Comparison of ENCODE assay signal across 14 cellular contexts in genomic region chr13:44048326-44048725, GRCh38.
DNase-seq lines count a peak whose midpoint lies in the region; ATAC-seq, FAIRE-seq and TF ChIP-seq lines count a peak whose summit lies in the region.
"Had no signal": no experiment of that assay in that cellular context is flagged by ENCODE, and none has a peak within 500 bp of the region (broad histone marks: within the 10 kb centered on the region; RNA-seq: fewer than 3 reads in every experiment).

No MANE protein-coding gene starts in this region.

- WGBS in small intestine, 3 donors = 58 to 90% (median 73%) methylated on average over 3 of the region's 3 CpGs
- WGBS in neuronal stem cell (ENCODE audit: extremely low coverage in 2 of 2, insufficient read length in 2 of 2, insufficient replicate concordance in 1 of 2), 2 donors = no CpG with 5 or more reads among the region's 3 CpGs

- H2AK5ac ChIP-seq in neuronal stem cell (ENCODE audit: low read depth, low read length) = no peak overlapping the region

- peaks cover 26% of the 10 kb centered on the region for H3K27me3 Mint-ChIP-seq in MCF 10A (ENCODE audit: insufficient read depth, unreplicated experiment)

- no peaks in the 10 kb centered on the region for H3K79me1 ChIP-seq in neuronal stem cell (ENCODE audit: low read depth, low read length)

- H3K36me3 Mint-ChIP-seq in MCF 10A (ENCODE audit: insufficient read depth, unreplicated experiment) = no peaks in the 10 kb centered on the region

- no peak for ATAC-seq in HG03039 (IDR thresholded peaks at IDR 0.05; ENCODE audit: unreplicated experiment)
- ATAC-seq: activated CD8-positive, alpha-beta T cell treated with anti-CD3 and anti-CD28 coated beads for 36 hours; sciatic nerve had no signal

- H3K27me3 ChIP-seq in breast epithelium (no peaks in the 10 kb centered on the region), small intestine (ENCODE audit: control insufficient read depth in 2 of 2, insufficient read depth in 2 of 2, low read length in 2 of 2) (no peaks in the 10 kb centered on the region), neuronal stem cell (ENCODE audit: control insufficient read depth in 3 of 3, insufficient read depth in 3 of 3, low read depth in 1 of 3, low read length in 3 of 3) (no peaks in the 10 kb centered on the region)
- H3K27me3 ChIP-seq: thyroid gland had no signal

- H4K8ac ChIP-seq in neuronal stem cell (ENCODE audit: low read depth, low read length) = no peak overlapping the region

- H3K4me1 ChIP-seq in breast epithelium (no peaks in the 10 kb centered on the region), small intestine (ENCODE audit: control insufficient read depth in 2 of 2, insufficient read depth in 1 of 2, low read depth in 1 of 2, low read length in 1 of 2) (no peaks in the 10 kb centered on the region), neuronal stem cell (ENCODE audit: control insufficient read depth in 2 of 2, insufficient read depth in 1 of 2, low read depth in 1 of 2, low read length in 2 of 2) (peaks cover 21 to 35% of the 10 kb centered on the region in 2 donors)

- BruUV-seq in MCF 10A (replicated peaks; lab: Mats Ljungman, UMichigan) = no TSS peak

- no peak overlapping the region for H3K4ac ChIP-seq in neuronal stem cell (ENCODE audit: low read length)

- H2AFZ ChIP-seq in neuronal stem cell (ENCODE audit: low read length) = no peak overlapping the region

- no peak overlapping the region for H3K9ac ChIP-seq in neuronal stem cell (ENCODE audit: low read depth, low read length, poor library complexity)

- no peak overlapping the region for H3K27ac ChIP-seq in breast epithelium
- H3K27ac ChIP-seq in small intestine (ENCODE audit: low read depth in 1 of 2, low read length in 1 of 2) = no peak overlapping the region
- no peak overlapping the region for H3K27ac ChIP-seq in neuronal stem cell (replicated peaks; ENCODE audit: low read length)

- no peak for TF ChIP-seq POLR2A in breast epithelium (IDR thresholded peaks at IDR 0.05)

- no peak overlapping the region for H3K4me3 Mint-ChIP-seq in MCF 10A (ENCODE audit: unreplicated experiment)
- H3K4me3 Mint-ChIP-seq: activated CD8-positive, alpha-beta T cell treated with anti-CD3 and anti-CD28 coated beads for 36 hours had no signal

- H4K91ac ChIP-seq in neuronal stem cell (ENCODE audit: low read depth, low read length, poor library complexity) = no peak overlapping the region

- DNase-seq in MCF 10A (ENCODE audit: unreplicated experiment) (peak; percentile 47), breast epithelium (ENCODE audit: low spot score in 2 of 2) (no peak), NCI-H526 (lab: John Stamatoyannopoulos, UW) (peak; percentile 5 to 50), cardiac fibroblast (ENCODE audit: low read depth in 2 of 2) (peak; percentile 10 to 35), small intestine (peak; percentile 43), AML-193 (lab: John Stamatoyannopoulos, UW) (no peak), neuronal stem cell (ENCODE audit: low spot score) (no peak)
- DNase-seq: activated CD8-positive, alpha-beta T cell treated with anti-CD3 and anti-CD28 coated beads for 36 hours; activated naive CD4-positive, alpha-beta T cell treated with anti-CD3 and anti-CD28 coated beads, Interleukin-2, amount 50 U/mL, for 16 hours; NCI-H1092 treated with DMSO at 0.1 percent for 48 hours; NCI-H446; thyroid gland had no signal

- POLR2A ChIA-PET in MCF 10A (lab: Yijun Ruan, JAX) = interaction anchor here (0.6 to 2.1 kb wide), 7 partner anchors 16 to 425 kb away, joined by 3 to 6 read pairs (median 4); no protein-coding TSS in a partner anchor

- H3K27ac Mint-ChIP-seq in MCF 10A (ENCODE audit: low read depth, unreplicated experiment) = no peak overlapping the region
- H3K27ac Mint-ChIP-seq: activated CD8-positive, alpha-beta T cell treated with anti-CD3 and anti-CD28 coated beads for 36 hours had no signal

- no peak overlapping the region for H3K14ac ChIP-seq in neuronal stem cell (ENCODE audit: low read length)

- no peak overlapping the region for H2BK5ac ChIP-seq in neuronal stem cell (ENCODE audit: low read length)

- H3K4me1 Mint-ChIP-seq in MCF 10A (ENCODE audit: insufficient read depth, unreplicated experiment) = peaks cover 5% of the 10 kb centered on the region

- no peaks in the 10 kb centered on the region for H3K9me3 ChIP-seq in breast epithelium
- no peaks in the 10 kb centered on the region for H3K9me3 ChIP-seq in small intestine (ENCODE audit: control insufficient read depth, low read depth)
- no peaks in the 10 kb centered on the region for H3K9me3 ChIP-seq in neuronal stem cell (replicated peaks in 1 of 2; ENCODE audit: control insufficient read depth in 2 of 2, insufficient read depth in 1 of 2, low read depth in 1 of 2, low read length in 2 of 2)
- H3K9me3 ChIP-seq: thyroid gland had no signal

- peak; percentile 35 for TF ChIP-seq CTCF in MCF 10A (IDR thresholded peaks at IDR 0.05; ENCODE audit: unreplicated experiment)
- no peak for TF ChIP-seq CTCF in breast epithelium (IDR thresholded peaks at IDR 0.05)
- peak; percentile 23 for TF ChIP-seq CTCF in cardiac fibroblast (IDR thresholded peaks at IDR 0.05; ENCODE audit: low read depth, low read length)

- intact Hi-C loops in MCF 10A (cut with micrococcal nuclease) = loop anchor here (1.0 kb wide), 1 partner anchor 140 kb away; no protein-coding TSS in a partner anchor
- intact Hi-C loops in breast epithelium (cut with DNase I; ENCODE audit: low total_unique reads) = no loop called here

- H3K4me2 ChIP-seq in neuronal stem cell (ENCODE audit: insufficient read depth, low read length, poor library complexity, severe bottlenecking) = no peak overlapping the region

- H2BK12ac ChIP-seq in neuronal stem cell (ENCODE audit: low read length) = no peak overlapping the region

- H2BK15ac ChIP-seq in neuronal stem cell (ENCODE audit: low read length) = no peak overlapping the region

- no peaks in the 10 kb centered on the region for H3K36me3 ChIP-seq in breast epithelium
- H3K36me3 ChIP-seq in small intestine (ENCODE audit: control insufficient read depth in 2 of 2, insufficient read depth in 2 of 2, low read length in 2 of 2) = no peaks in the 10 kb centered on the region
- H3K36me3 ChIP-seq in neuronal stem cell (replicated peaks in 1 of 2; ENCODE audit: control insufficient read depth in 2 of 2, insufficient read depth in 2 of 2, low read length in 2 of 2) = no peaks in the 10 kb centered on the region
- H3K36me3 ChIP-seq: thyroid gland had no signal

- no peak overlapping the region for H3K23ac ChIP-seq in neuronal stem cell (ENCODE audit: low read depth, low read length, poor library complexity)

- CTCF ChIA-PET in MCF 10A (lab: Yijun Ruan, JAX) = interaction anchor here (0.6 to 7.1 kb wide), 16 partner anchors 21 to 759 kb away, joined by 3 to 111 read pairs (median 3); no protein-coding TSS in a partner anchor

- no peak overlapping the region for H2BK120ac ChIP-seq in neuronal stem cell (ENCODE audit: low read depth, low read length)

- FAIRE-seq in small intestine (lab: Jason Lieb, UNC) = no peak

- no peak overlapping the region for H3K18ac ChIP-seq in neuronal stem cell (ENCODE audit: low read length)

- no peaks in the 10 kb centered on the region for H3K9me3 Mint-ChIP-seq in MCF 10A (ENCODE audit: unreplicated experiment)
- H3K9me3 Mint-ChIP-seq: activated CD8-positive, alpha-beta T cell treated with anti-CD3 and anti-CD28 coated beads for 36 hours had no signal

- H3K4me3 ChIP-seq in breast epithelium (no peak overlapping the region), cardiac fibroblast (replicated peaks in 1 of 2; ENCODE audit: low read depth in 2 of 2, low read length in 2 of 2) (no peak overlapping the region), small intestine (ENCODE audit: low read depth in 1 of 2, low read length in 2 of 2) (no peak overlapping the region), neuronal stem cell (ENCODE audit: low read length in 2 of 2) (no peak overlapping the region)
- H3K4me3 ChIP-seq: thyroid gland had no signal

Comparison
In these comparisons a context has a peak if more than half of its experiments do, and no peak if none do; other contexts are left out.
1. DNase-seq: peak in MCF 10A (single experiment), NCI-H526 (2 of 2), cardiac fibroblast (2 of 2) and small intestine (single experiment); none in breast epithelium (0 of 2), AML-193 (0 of 2) and neuronal stem cell (single experiment).
2. CTCF ChIP-seq: peak in MCF 10A (single experiment) and cardiac fibroblast (single experiment); none in breast epithelium (0 of 3).